ENCODE assay signal across 12 cellular contexts in the genomic region with DNA sequence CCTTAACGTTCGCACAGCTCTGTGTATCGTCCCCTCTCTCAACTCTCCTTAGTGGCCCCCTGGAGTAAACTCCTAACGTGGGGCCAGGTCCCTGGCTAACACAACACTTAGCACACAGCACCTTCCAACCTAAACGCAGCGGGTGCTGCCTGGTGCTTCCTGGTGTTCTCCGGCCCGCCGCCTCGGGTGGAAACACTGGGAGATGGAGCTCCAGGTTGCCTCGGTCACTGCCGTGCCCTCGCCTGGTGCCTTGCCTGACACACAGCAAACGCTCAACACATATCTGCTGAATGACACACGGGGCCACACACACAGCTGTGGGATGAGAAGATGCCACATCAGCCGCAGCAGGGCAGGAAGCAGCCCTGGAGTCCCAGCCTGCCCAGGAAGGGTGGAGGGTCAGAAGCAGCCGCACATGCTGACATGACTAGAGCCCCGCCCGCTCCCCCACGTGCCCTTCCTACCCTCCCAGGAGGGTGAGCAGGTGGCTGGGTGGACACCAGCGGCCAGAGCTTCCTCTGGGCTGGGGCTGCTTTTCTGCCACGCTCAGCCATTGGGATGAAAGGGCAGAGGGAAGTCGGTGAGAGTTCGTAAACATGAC. TPM values are rescaled to one million over a fixed set of nuclear protein-coding genes. Genes with fewer than 3 reads are reported as not detected.
DNase-seq lines count a peak whose midpoint lies in the region; ATAC-seq and TF ChIP-seq lines count a peak whose summit lies in the region.
"Had no signal": no experiment of that assay in that cellular context is flagged by ENCODE, and none has a peak within 500 bp of the region (broad histone marks: within the 10 kb centered on the region; RNA-seq: fewer than 3 reads in every experiment).

No MANE protein-coding gene starts in this region.

- peak overlapping the region; percentile 71 for H3K4me3 Mint-ChIP-seq in activated T-helper 17 cell treated with anti-CD3 and anti-CD28 coated beads, Interleukin-2, amount 50 U/mL, for 72 hours

- no peaks in the 10 kb centered on the region for H3K27me3 Mint-ChIP-seq in activated T-helper 17 cell treated with anti-CD3 and anti-CD28 coated beads, Interleukin-2, amount 50 U/mL, for 72 hours

- intact Hi-C loops in lower leg skin (cut with DNase I; ENCODE audit: low total_unique reads), result no loop called here

- H3K9me3 Mint-ChIP-seq in activated T-helper 17 cell treated with anti-CD3 and anti-CD28 coated beads, Interleukin-2, amount 50 U/mL, for 72 hours, result no peaks in the 10 kb centered on the region

- TF ChIP-seq POLR2A in lower leg skin (IDR thresholded peaks at IDR 0.05), result no peak

- H3K27ac Mint-ChIP-seq in activated T-helper 17 cell treated with anti-CD3 and anti-CD28 coated beads, Interleukin-2, amount 50 U/mL, for 72 hours, result peak overlapping the region; percentile 90

- TF ChIP-seq CTCF in lower leg skin (IDR thresholded peaks at IDR 0.05), result no peak

- ATAC-seq in activated T-helper 17 cell treated with anti-CD3 and anti-CD28 coated beads, Interleukin-2, amount 50 U/mL, for 72 hours (replicated peaks), result peak; percentile 92
- ATAC-seq: HCT116 had no signal

- H3K4me1 Mint-ChIP-seq in activated T-helper 17 cell treated with anti-CD3 and anti-CD28 coated beads, Interleukin-2, amount 50 U/mL, for 72 hours, result peaks cover 27% of the 10 kb centered on the region

- WGBS in lower leg skin, 2 donors, result 70 to 72% methylated on average over 24 of the region's 24 CpGs

- H3K36me3 Mint-ChIP-seq in activated T-helper 17 cell treated with anti-CD3 and anti-CD28 coated beads, Interleukin-2, amount 50 U/mL, for 72 hours (ENCODE audit: low read depth), result peaks cover 5% of the 10 kb centered on the region

- no peak overlapping the region for H3K4me3 ChIP-seq in lower leg skin (ENCODE audit: low read depth, poor library complexity, severe bottlenecking)
- H3K4me3 ChIP-seq: esophagus squamous epithelium had no signal

- DNase-seq in stimulated activated CD4-positive, alpha-beta T cell treated with anti-CD3 and anti-CD28 coated beads, Interleukin-1b, Interleukin-23, amount 100 ng/mL, for 48 hours, result peak; percentile 4
- DNase-seq in stimulated activated CD4-positive, alpha-beta T cell treated with anti-CD3 and anti-CD28 coated beads, Interleukin-4, amount 100 ng/mL, for 24 hours, result no peak
- DNase-seq in lower leg skin (ENCODE audit: low spot score in 2 of 2) (peak; percentile 49 to 89), RKO (ENCODE audit: low spot score) (no peak), hypothalamus (lab: John Stamatoyannopoulos, UW) (no peak), NCI-H2081 treated with DMSO at 0.1 percent for 48 hours (lab: John Stamatoyannopoulos, UW) (no peak), NCI-H226 (no peak)
- DNase-seq: esophagus squamous epithelium, NCI-H748 treated with DMSO at 0.1 percent for 48 hours, SW 1271 had no signal

RNA-seq across cellular contexts. Expression of gene PEPD, which starts 6.6 kb away (rescaled TPM):
- 10 to 100 TPM; 16.4 to 33.1 TPM for total RNA-seq in activated T-helper 17 cell treated with anti-CD3 and anti-CD28 coated beads, Interleukin-2, amount 50 U/mL, for 72 hours
- total RNA-seq in lower leg skin, result 10 to 100 TPM; 58.9 to 81.0 (median 70.7) TPM

Comparison
In these comparisons a context has a peak if more than half of its experiments do, and no peak if none do; other contexts are left out.
1. DNase-seq: peak in stimulated activated CD4-positive, alpha-beta T cell treated with anti-CD3 and anti-CD28 coated beads, Interleukin-1b, Interleukin-23, amount 100 ng/mL, for 48 hours (single experiment) and lower leg skin (2 of 2); none in stimulated activated CD4-positive, alpha-beta T cell treated with anti-CD3 and anti-CD28 coated beads, Interleukin-4, amount 100 ng/mL, for 24 hours (single experiment), RKO (single experiment), hypothalamus (0 of 51), NCI-H2081 treated with DMSO at 0.1 percent for 48 hours (single experiment) and NCI-H226 (single experiment).